ENCODE assay signal across 1 cellular context in the genomic region with DNA sequence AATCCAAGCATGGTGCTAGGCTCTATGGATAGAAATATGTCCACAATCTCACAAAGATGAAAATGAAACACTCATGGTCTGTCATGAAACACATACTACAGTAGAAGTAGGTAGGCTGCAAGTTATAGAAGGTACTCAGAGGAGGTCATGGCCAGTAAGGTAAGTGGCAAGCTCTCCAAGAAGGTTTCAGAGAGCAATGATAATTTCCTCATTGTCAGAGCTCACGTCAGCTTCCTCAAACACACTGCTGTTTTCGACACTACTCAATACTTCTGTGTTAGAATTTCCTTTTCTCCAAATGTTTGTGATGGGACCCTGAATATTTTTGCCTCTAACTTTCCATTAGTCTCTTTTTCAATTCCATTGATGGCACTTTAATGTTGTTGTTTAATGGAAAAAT.
TF ChIP-seq lines count a peak whose summit lies in the region.

No MANE protein-coding gene starts in this region.

TF ChIP-seq in WTC11, 78 proteins besides CTCF, POLR2A, EP300 and RAD21 (continued from another document):
- TF ChIP-seq, protein P1, sequence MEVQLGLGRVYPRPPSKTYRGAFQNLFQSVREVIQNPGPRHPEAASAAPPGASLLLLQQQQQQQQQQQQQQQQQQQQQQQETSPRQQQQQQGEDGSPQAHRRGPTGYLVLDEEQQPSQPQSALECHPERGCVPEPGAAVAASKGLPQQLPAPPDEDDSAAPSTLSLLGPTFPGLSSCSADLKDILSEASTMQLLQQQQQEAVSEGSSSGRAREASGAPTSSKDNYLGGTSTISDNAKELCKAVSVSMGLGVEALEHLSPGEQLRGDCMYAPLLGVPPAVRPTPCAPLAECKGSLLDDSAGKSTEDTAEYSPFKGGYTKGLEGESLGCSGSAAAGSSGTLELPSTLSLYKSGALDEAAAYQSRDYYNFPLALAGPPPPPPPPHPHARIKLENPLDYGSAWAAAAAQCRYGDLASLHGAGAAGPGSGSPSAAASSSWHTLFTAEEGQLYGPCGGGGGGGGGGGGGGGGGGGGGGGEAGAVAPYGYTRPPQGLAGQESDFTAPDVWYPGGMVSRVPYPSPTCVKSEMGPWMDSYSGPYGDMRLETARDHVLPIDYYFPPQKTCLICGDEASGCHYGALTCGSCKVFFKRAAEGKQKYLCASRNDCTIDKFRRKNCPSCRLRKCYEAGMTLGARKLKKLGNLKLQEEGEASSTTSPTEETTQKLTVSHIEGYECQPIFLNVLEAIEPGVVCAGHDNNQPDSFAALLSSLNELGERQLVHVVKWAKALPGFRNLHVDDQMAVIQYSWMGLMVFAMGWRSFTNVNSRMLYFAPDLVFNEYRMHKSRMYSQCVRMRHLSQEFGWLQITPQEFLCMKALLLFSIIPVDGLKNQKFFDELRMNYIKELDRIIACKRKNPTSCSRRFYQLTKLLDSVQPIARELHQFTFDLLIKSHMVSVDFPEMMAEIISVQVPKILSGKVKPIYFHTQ (CRISPR knock-in tag; IDR thresholded peaks at IDR 0.05): no peak
- TF ChIP-seq, protein P2, sequence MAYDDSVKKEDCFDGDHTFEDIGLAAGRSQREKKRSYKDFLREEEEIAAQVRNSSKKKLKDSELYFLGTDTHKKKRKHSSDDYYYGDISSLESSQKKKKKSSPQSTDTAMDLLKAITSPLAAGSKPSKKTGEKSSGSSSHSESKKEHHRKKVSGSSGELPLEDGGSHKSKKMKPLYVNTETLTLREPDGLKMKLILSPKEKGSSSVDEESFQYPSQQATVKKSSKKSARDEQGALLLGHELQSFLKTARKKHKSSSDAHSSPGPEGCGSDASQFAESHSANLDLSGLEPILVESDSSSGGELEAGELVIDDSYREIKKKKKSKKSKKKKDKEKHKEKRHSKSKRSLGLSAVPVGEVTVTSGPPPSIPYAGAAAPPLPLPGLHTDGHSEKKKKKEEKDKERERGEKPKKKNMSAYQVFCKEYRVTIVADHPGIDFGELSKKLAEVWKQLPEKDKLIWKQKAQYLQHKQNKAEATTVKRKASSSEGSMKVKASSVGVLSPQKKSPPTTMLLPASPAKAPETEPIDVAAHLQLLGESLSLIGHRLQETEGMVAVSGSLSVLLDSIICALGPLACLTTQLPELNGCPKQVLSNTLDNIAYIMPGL (CRISPR knock-in tag; IDR thresholded peaks at IDR 0.05): no peak
- TF ChIP-seq, protein P3, sequence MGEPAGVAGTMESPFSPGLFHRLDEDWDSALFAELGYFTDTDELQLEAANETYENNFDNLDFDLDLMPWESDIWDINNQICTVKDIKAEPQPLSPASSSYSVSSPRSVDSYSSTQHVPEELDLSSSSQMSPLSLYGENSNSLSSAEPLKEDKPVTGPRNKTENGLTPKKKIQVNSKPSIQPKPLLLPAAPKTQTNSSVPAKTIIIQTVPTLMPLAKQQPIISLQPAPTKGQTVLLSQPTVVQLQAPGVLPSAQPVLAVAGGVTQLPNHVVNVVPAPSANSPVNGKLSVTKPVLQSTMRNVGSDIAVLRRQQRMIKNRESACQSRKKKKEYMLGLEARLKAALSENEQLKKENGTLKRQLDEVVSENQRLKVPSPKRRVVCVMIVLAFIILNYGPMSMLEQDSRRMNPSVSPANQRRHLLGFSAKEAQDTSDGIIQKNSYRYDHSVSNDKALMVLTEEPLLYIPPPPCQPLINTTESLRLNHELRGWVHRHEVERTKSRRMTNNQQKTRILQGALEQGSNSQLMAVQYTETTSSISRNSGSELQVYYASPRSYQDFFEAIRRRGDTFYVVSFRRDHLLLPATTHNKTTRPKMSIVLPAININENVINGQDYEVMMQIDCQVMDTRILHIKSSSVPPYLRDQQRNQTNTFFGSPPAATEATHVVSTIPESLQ (CRISPR knock-in tag; IDR thresholded peaks at IDR 0.05): no peak
- TF ChIP-seq IRF2 (CRISPR knock-in tag; IDR thresholded peaks at IDR 0.05; ENCODE audit: borderline replicate concordance, low read depth) (no peak), ZNF671 (CRISPR knock-in tag; IDR thresholded peaks at IDR 0.05) (no peak), MYBL2 (CRISPR knock-in tag; IDR thresholded peaks at IDR 0.05) (no peak), ZNF232 (CRISPR knock-in tag; IDR thresholded peaks at IDR 0.05) (no peak), ELF4 (CRISPR knock-in tag; IDR thresholded peaks at IDR 0.05; ENCODE audit: low read depth) (no peak), RELA (CRISPR knock-in tag; IDR thresholded peaks at IDR 0.05; ENCODE audit: borderline replicate concordance) (no peak), GABPB1 (CRISPR knock-in tag; IDR thresholded peaks at IDR 0.05) (no peak), SP1 (CRISPR knock-in tag; conservative IDR thresholded peaks at IDR 0.05) (no peak), NR2C2 (CRISPR knock-in tag; IDR thresholded peaks at IDR 0.05) (no peak), CREB1 (CRISPR knock-in tag; IDR thresholded peaks at IDR 0.05) (no peak)
- TF ChIP-seq, protein P4, sequence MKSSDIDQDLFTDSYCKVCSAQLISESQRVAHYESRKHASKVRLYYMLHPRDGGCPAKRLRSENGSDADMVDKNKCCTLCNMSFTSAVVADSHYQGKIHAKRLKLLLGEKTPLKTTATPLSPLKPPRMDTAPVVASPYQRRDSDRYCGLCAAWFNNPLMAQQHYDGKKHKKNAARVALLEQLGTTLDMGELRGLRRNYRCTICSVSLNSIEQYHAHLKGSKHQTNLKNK (CRISPR knock-in tag; IDR thresholded peaks at IDR 0.05): no peak
- TF ChIP-seq, protein P5, sequence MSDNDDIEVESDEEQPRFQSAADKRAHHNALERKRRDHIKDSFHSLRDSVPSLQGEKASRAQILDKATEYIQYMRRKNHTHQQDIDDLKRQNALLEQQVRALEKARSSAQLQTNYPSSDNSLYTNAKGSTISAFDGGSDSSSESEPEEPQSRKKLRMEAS (CRISPR knock-in tag; IDR thresholded peaks at IDR 0.05): no peak
- TF ChIP-seq, protein P6, sequence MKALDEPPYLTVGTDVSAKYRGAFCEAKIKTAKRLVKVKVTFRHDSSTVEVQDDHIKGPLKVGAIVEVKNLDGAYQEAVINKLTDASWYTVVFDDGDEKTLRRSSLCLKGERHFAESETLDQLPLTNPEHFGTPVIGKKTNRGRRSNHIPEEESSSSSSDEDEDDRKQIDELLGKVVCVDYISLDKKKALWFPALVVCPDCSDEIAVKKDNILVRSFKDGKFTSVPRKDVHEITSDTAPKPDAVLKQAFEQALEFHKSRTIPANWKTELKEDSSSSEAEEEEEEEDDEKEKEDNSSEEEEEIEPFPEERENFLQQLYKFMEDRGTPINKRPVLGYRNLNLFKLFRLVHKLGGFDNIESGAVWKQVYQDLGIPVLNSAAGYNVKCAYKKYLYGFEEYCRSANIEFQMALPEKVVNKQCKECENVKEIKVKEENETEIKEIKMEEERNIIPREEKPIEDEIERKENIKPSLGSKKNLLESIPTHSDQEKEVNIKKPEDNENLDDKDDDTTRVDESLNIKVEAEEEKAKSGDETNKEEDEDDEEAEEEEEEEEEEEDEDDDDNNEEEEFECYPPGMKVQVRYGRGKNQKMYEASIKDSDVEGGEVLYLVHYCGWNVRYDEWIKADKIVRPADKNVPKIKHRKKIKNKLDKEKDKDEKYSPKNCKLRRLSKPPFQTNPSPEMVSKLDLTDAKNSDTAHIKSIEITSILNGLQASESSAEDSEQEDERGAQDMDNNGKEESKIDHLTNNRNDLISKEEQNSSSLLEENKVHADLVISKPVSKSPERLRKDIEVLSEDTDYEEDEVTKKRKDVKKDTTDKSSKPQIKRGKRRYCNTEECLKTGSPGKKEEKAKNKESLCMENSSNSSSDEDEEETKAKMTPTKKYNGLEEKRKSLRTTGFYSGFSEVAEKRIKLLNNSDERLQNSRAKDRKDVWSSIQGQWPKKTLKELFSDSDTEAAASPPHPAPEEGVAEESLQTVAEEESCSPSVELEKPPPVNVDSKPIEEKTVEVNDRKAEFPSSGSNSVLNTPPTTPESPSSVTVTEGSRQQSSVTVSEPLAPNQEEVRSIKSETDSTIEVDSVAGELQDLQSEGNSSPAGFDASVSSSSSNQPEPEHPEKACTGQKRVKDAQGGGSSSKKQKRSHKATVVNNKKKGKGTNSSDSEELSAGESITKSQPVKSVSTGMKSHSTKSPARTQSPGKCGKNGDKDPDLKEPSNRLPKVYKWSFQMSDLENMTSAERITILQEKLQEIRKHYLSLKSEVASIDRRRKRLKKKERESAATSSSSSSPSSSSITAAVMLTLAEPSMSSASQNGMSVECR (CRISPR knock-in tag; IDR thresholded peaks at IDR 0.05; ENCODE audit: borderline replicate concordance): no peak
